In the genomic region with DNA sequence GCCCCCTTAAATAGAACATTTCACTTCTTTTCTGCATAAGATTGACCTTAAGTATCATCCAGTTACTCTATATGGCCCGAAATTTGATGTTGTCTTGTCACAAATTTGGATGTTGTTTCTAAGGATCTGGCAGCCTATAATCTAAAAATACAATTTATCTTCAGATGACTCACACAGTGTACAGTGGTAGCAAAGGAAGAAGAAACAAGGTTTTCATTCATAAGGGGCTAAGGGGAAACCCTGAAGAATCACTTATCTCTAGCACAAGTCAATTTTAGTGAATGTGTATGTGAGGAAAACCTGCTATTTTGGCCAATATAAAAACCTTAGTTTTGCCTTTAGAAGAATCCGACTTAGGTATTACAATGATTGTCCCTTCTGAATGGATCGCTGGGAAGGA, we compare ENCODE assay signal across 16 cellular contexts.
DNase-seq lines count a peak whose midpoint lies in the region; ATAC-seq and TF ChIP-seq lines count a peak whose summit lies in the region.
"Had no signal": no experiment of that assay in that cellular context is flagged by ENCODE, and none has a peak within 500 bp of the region (broad histone marks: within the 10 kb centered on the region; RNA-seq: fewer than 3 reads in every experiment).

No MANE protein-coding gene starts in this region.

- no peak overlapping the region for H3K27ac Mint-ChIP-seq in glutamatergic neuron (ENCODE audit: unreplicated experiment)
- H3K27ac Mint-ChIP-seq: CD4-positive, CD25-positive, alpha-beta regulatory T cell; CD8-positive, alpha-beta memory T cell; H9 had no signal

- H3K9me2 ChIP-seq in OCI-LY1 (ENCODE audit: low read depth, low read length): no peaks in the 10 kb centered on the region

- H3K27me3 ChIP-seq in OCI-LY1 (ENCODE audit: insufficient read depth, low read length): no peaks in the 10 kb centered on the region
- H3K27me3 ChIP-seq: BE2C had no signal

- H3K27me3 Mint-ChIP-seq in glutamatergic neuron (ENCODE audit: unreplicated experiment): no peaks in the 10 kb centered on the region
- H3K27me3 Mint-ChIP-seq: CD4-positive, CD25-positive, alpha-beta regulatory T cell; CD8-positive, alpha-beta memory T cell had no signal

- DNase-seq in COLO829 (ENCODE audit: low spot score): peak; percentile 81
- peak; percentile 54 for DNase-seq in SK-MEL-5 (ENCODE audit: low read depth, low spot score)
- no peak for DNase-seq in glutamatergic neuron
- DNase-seq: ACHN; BE2C; C1 segment of cervical spinal cord; Caco-2; CD4-positive, CD25-positive, alpha-beta regulatory T cell; CD8-positive, alpha-beta memory T cell; H9; IMR-90 had no signal

- H3K36me3 ChIP-seq in OCI-LY1 (ENCODE audit: insufficient read depth, low read length) (no peaks in the 10 kb centered on the region), mesodermal cell (ENCODE audit: control insufficient read depth, insufficient read depth, low read length) (no peaks in the 10 kb centered on the region)
- H3K36me3 ChIP-seq: BE2C had no signal

- no peaks in the 10 kb centered on the region for H4K20me1 ChIP-seq in OCI-LY1 (ENCODE audit: insufficient read depth, low read length)

- H3K9me3 ChIP-seq in OCI-LY1 (ENCODE audit: low read length): no peaks in the 10 kb centered on the region
- no peaks in the 10 kb centered on the region for H3K9me3 ChIP-seq in mesodermal cell (ENCODE audit: control insufficient read depth, low read length)
- H3K9me3 ChIP-seq: BE2C, Caco-2 had no signal

- H3K4me2 ChIP-seq in OCI-LY1 (ENCODE audit: low read length): no peak overlapping the region

- H3K27ac ChIP-seq in OCI-LY1 (ENCODE audit: low read depth, low read length, poor library complexity, severe bottlenecking) (no peak overlapping the region), mesodermal cell (ENCODE audit: low read depth, low read length, severe bottlenecking) (peak overlapping the region; percentile 60)
- H3K27ac ChIP-seq: HL-60 had no signal

- in situ Hi-C loops in SK-MEL-5 (cut with HindIII; ENCODE audit: low pct_unique_long_range_greater_than_20kb, low sequenced_read_pairs): no loop called here

- ATAC-seq in HG03045 (IDR thresholded peaks at IDR 0.05; ENCODE audit: unreplicated experiment): no peak
- ATAC-seq in HG03565 (IDR thresholded peaks at IDR 0.05; ENCODE audit: unreplicated experiment): no peak

- H3K36me3 Mint-ChIP-seq in glutamatergic neuron (ENCODE audit: unreplicated experiment): no peaks in the 10 kb centered on the region
- H3K36me3 Mint-ChIP-seq: CD4-positive, CD25-positive, alpha-beta regulatory T cell; CD8-positive, alpha-beta memory T cell had no signal

- H3K4me1 ChIP-seq in OCI-LY1 (ENCODE audit: insufficient read depth, low read length, severe bottlenecking): peaks cover 5% of the 10 kb centered on the region
- peaks cover 2% of the 10 kb centered on the region for H3K4me1 ChIP-seq in mesodermal cell (ENCODE audit: control insufficient read depth, insufficient read depth, low read length, poor library complexity, severe bottlenecking)
- H3K4me1 ChIP-seq: BE2C, Caco-2 had no signal

- H3K4me3 ChIP-seq in OCI-LY1 (ENCODE audit: low read depth, low read length, poor library complexity, severe bottlenecking) (no peak overlapping the region), mesodermal cell (ENCODE audit: extremely low read depth, insufficient read depth, low read length, poor library complexity, severe bottlenecking) (no peak overlapping the region)

- H3K4me1 Mint-ChIP-seq in glutamatergic neuron (ENCODE audit: low read depth, unreplicated experiment): no peaks in the 10 kb centered on the region
- H3K4me1 Mint-ChIP-seq: CD4-positive, CD25-positive, alpha-beta regulatory T cell; CD8-positive, alpha-beta memory T cell; H9 had no signal

- no peaks in the 10 kb centered on the region for H3K9me3 Mint-ChIP-seq in glutamatergic neuron (ENCODE audit: unreplicated experiment)
- H3K9me3 Mint-ChIP-seq: H9 had no signal

- no peaks in the 10 kb centered on the region for H3K79me2 ChIP-seq in OCI-LY1 (ENCODE audit: insufficient read depth, low read length)

- no peak overlapping the region for H3K4me3 Mint-ChIP-seq in glutamatergic neuron (ENCODE audit: unreplicated experiment)
- H3K4me3 Mint-ChIP-seq: CD4-positive, CD25-positive, alpha-beta regulatory T cell; CD8-positive, alpha-beta memory T cell; H9 had no signal

- no peak for TF ChIP-seq CTCF in OCI-LY1 (IDR thresholded peaks at IDR 0.05; ENCODE audit: low read length)
- no peak for TF ChIP-seq CTCF in glutamatergic neuron (IDR thresholded peaks at IDR 0.05; ENCODE audit: partially characterized antibody, unreplicated experiment)

- no peak overlapping the region for H3K9ac ChIP-seq in OCI-LY1 (ENCODE audit: low read length)

- no peaks in the 10 kb centered on the region for H3F3A ChIP-seq in OCI-LY1 (ENCODE audit: insufficient read depth, low read length)

- peak overlapping the region; percentile 71; the same call in 1 of the 2 replicates for H2AFZ ChIP-seq in OCI-LY1 (ENCODE audit: low read length)

- 100% methylated on average over 1 of the region's 3 CpGs for WGBS in mesodermal cell (ENCODE audit: insufficient coverage in 2 of 2), 2 experiments
